In the genomic region with DNA sequence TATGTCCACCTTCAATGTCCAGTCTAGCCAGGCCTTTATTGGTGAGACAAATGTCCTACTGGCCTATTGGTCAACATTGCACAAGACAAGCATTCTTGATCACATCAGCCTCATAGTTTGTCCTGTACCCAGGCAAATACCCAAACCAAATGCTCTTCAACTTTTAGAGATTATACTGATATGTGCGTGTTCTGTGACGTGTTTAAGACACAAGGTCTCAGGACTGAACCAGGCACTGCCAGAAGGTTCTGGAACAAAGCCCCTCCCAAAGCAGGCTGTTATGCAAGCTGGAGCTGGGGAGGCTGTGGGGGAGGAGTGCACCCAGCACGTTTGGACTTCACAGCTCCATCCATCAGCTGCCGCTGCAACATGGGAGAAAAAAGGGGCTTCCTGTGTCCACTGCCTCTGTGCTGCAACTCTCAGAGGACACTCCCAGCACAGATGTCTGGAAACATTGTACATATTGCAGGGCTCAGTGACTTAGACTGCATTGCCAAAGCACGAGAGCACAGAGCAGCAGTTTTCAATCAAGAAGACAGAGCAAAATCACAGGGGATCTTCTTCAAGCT, we compare ENCODE assay signal across 13 cellular contexts. TPM values are rescaled to one million over a fixed set of nuclear protein-coding genes. Genes with fewer than 3 reads are reported as not detected.
DNase-seq lines count a peak whose midpoint lies in the region; ATAC-seq and TF ChIP-seq lines count a peak whose summit lies in the region.
"Had no signal": no experiment of that assay in that cellular context is flagged by ENCODE, and none has a peak within 500 bp of the region (broad histone marks: within the 10 kb centered on the region; RNA-seq: fewer than 3 reads in every experiment).

No MANE protein-coding gene starts in this region.

- peak; percentile 80 for DNase-seq in left cardiac atrium
- DNase-seq in osteocyte (ENCODE audit: extremely low spot score, unreplicated experiment): no peak
- DNase-seq in upper lobe of right lung: no peak
- DNase-seq in activated CD4-positive, CD25-positive, alpha-beta regulatory T cell treated with anti-CD3 and anti-CD28 coated beads, Interleukin-2, amount 50 U/mL, for 72 hours: no peak
- no peak for DNase-seq in cortex of kidney (lab: John Stamatoyannopoulos, UW)
- DNase-seq: activated T-cell treated with anti-CD3 and anti-CD28 coated beads, Interleukin-2, amount 50 U/mL, for 72 hours; Caco-2; NCI-H1436 had no signal

- no peaks in the 10 kb centered on the region for H3K9me3 ChIP-seq in upper lobe of right lung
- H3K9me3 ChIP-seq: Caco-2, SJSA1 had no signal

- no peak overlapping the region for H3K4me3 ChIP-seq in upper lobe of right lung
- H3K4me3 ChIP-seq: SJSA1 had no signal

- no peaks in the 10 kb centered on the region for H3K27me3 Mint-ChIP-seq in osteocyte (ENCODE audit: unreplicated experiment)
- H3K27me3 Mint-ChIP-seq: central memory CD8-positive, alpha-beta T cell had no signal

- intact Hi-C loops in left cardiac atrium (cut with DNase I): no loop called here
- intact Hi-C loops in upper lobe of right lung (cut with DNase I): no loop called here

- H3K4me3 Mint-ChIP-seq in osteocyte (ENCODE audit: unreplicated experiment): no peak overlapping the region
- H3K4me3 Mint-ChIP-seq: activated T-cell treated with anti-CD3 and anti-CD28 coated beads, Interleukin-2, amount 50 U/mL, for 72 hours; central memory CD8-positive, alpha-beta T cell had no signal

- peaks cover 31% of the 10 kb centered on the region for H3K4me1 Mint-ChIP-seq in osteocyte (ENCODE audit: unreplicated experiment)
- H3K4me1 Mint-ChIP-seq: central memory CD8-positive, alpha-beta T cell had no signal

- peaks cover 23% of the 10 kb centered on the region for H3K4me1 ChIP-seq in upper lobe of right lung
- H3K4me1 ChIP-seq: SJSA1 had no signal

- ATAC-seq in left cardiac atrium (peak; percentile 76 to 80), upper lobe of right lung (peak; percentile 73), HG02870 (IDR thresholded peaks at IDR 0.05; ENCODE audit: unreplicated experiment) (no peak), GM21717 (IDR thresholded peaks at IDR 0.05; ENCODE audit: unreplicated experiment) (no peak)
- ATAC-seq: activated T-cell treated with anti-CD3 and anti-CD28 coated beads, Interleukin-2, amount 50 U/mL, for 72 hours had no signal

- H3K9me3 Mint-ChIP-seq in osteocyte (ENCODE audit: unreplicated experiment): no peaks in the 10 kb centered on the region
- H3K9me3 Mint-ChIP-seq: activated T-cell treated with anti-CD3 and anti-CD28 coated beads, Interleukin-2, amount 50 U/mL, for 72 hours; central memory CD8-positive, alpha-beta T cell had no signal

- peak overlapping the region; percentile 23 for H3K27ac Mint-ChIP-seq in osteocyte (ENCODE audit: unreplicated experiment)
- H3K27ac Mint-ChIP-seq: activated T-cell treated with anti-CD3 and anti-CD28 coated beads, Interleukin-2, amount 50 U/mL, for 72 hours had no signal

- H3K27me3 ChIP-seq in upper lobe of right lung: no peaks in the 10 kb centered on the region
- H3K27me3 ChIP-seq: SJSA1 had no signal

- TF ChIP-seq CTCF in osteocyte (IDR thresholded peaks at IDR 0.05) (no peak), upper lobe of right lung (IDR thresholded peaks at IDR 0.05) (no peak)

- peaks cover 47% of the 10 kb centered on the region for H3K36me3 Mint-ChIP-seq in osteocyte (ENCODE audit: unreplicated experiment)

- peak overlapping the region; percentile 76 for H3K27ac ChIP-seq in cingulate gyrus (ENCODE audit: low read depth, low read length)
- peak overlapping the region; percentile 65 for H3K27ac ChIP-seq in upper lobe of right lung
- H3K27ac ChIP-seq: SJSA1 had no signal

- H3K36me3 ChIP-seq in upper lobe of right lung: peaks cover 10% of the 10 kb centered on the region

RNA-seq across cellular contexts. Expression of a gene that starts 45.9 kb away (rescaled TPM):
- 10 to 100 TPM; 70.6 to 86.8 TPM for total RNA-seq in left cardiac atrium
- total RNA-seq in osteocyte: 142 and 149 TPM in 2 replicates
- total RNA-seq in upper lobe of right lung: 60.5 TPM

Comparison
In these comparisons a context has a peak if more than half of its experiments do, and no peak if none do; other contexts are left out.
1. ATAC-seq: peak in left cardiac atrium (2 of 2) and upper lobe of right lung (single experiment); none in HG02870 (single experiment) and GM21717 (single experiment).